In the genomic region with DNA sequence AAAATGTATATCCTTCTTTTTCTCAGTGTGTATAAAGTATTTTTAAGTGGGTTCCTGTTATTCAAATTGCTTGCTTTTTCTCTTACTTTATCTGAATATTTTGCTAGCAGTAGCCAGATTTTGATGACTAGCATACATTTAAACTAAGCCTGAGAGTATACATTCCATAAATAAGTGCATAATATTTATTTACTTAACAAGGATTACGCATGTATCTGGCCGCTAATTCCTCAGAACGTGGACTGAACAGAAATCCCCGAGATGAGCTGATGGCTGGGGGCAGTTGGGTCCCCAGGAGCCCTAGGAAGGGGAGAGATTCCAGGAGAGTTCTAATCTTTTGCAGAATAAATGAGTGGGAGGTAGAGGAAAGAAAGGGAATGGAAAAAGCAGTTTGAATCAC, we compare ENCODE assay signal across 14 cellular contexts.
DNase-seq lines count a peak whose midpoint lies in the region; ATAC-seq, FAIRE-seq and TF ChIP-seq lines count a peak whose summit lies in the region.
"Had no signal": no experiment of that assay in that cellular context is flagged by ENCODE, and none has a peak within 500 bp of the region (broad histone marks: within the 10 kb centered on the region; RNA-seq: fewer than 3 reads in every experiment).

No MANE protein-coding gene starts in this region.

- H3K4me3 ChIP-seq in astrocyte (ENCODE audit: insufficient read depth, low read depth, low read length): no peak overlapping the region
- H3K4me3 ChIP-seq: SJSA1 had no signal

- intact Hi-C loops in natural killer cell (cut with micrococcal nuclease): no loop called here

- H3K36me3 Mint-ChIP-seq in HFFc6 (ENCODE audit: low read depth): peaks cover 17% of the 10 kb centered on the region; the same call in 1 of the 2 replicates
- H3K36me3 Mint-ChIP-seq in astrocyte (ENCODE audit: low read depth, unreplicated experiment): no peaks in the 10 kb centered on the region
- H3K36me3 Mint-ChIP-seq in nephron progenitor cell (ENCODE audit: low read depth): peaks cover 19% of the 10 kb centered on the region
- no peaks in the 10 kb centered on the region for H3K36me3 Mint-ChIP-seq in natural killer cell
- H3K36me3 Mint-ChIP-seq: CD8-positive, alpha-beta memory T cell had no signal

- H3K79me2 ChIP-seq in astrocyte (ENCODE audit: insufficient read depth, low read length): no peaks in the 10 kb centered on the region

- H3K27me3 Mint-ChIP-seq in HFFc6 (ENCODE audit: insufficient read depth): peaks cover 5% of the 10 kb centered on the region
- H3K27me3 Mint-ChIP-seq in astrocyte (ENCODE audit: low read depth, unreplicated experiment): no peaks in the 10 kb centered on the region
- peaks cover 5% of the 10 kb centered on the region for H3K27me3 Mint-ChIP-seq in nephron progenitor cell (ENCODE audit: low read depth, poor library complexity)
- peaks cover 7 to 8% of the 10 kb centered on the region in 2 donors for H3K27me3 Mint-ChIP-seq in natural killer cell (ENCODE audit: low read depth in 2 of 2)

- no peaks in the 10 kb centered on the region for H3K9me3 ChIP-seq in astrocyte (ENCODE audit: insufficient read depth, low read depth, low read length)
- H3K9me3 ChIP-seq: SJSA1 had no signal

- FAIRE-seq in astrocyte (lab: Jason Lieb, UNC): no peak
- FAIRE-seq: D721Med had no signal

- ATAC-seq in natural killer cell (no peak), GM21723 (IDR thresholded peaks at IDR 0.05; ENCODE audit: unreplicated experiment) (no peak)
- ATAC-seq: HCT116 had no signal

- H3K4me1 ChIP-seq in astrocyte (ENCODE audit: insufficient read depth, low read length): no peaks in the 10 kb centered on the region

- H3K27me3 ChIP-seq in astrocyte (ENCODE audit: insufficient read depth, low read length): no peaks in the 10 kb centered on the region
- H3K27me3 ChIP-seq: SJSA1 had no signal

- no peaks in the 10 kb centered on the region for H3K36me3 ChIP-seq in astrocyte (ENCODE audit: insufficient read depth, low read length)
- H3K36me3 ChIP-seq: SJSA1 had no signal

- no peak overlapping the region for H3K9ac ChIP-seq in astrocyte (ENCODE audit: low read length)

- no peaks in the 10 kb centered on the region for H4K20me1 ChIP-seq in astrocyte (ENCODE audit: insufficient read depth, low read length)

- H3K27ac Mint-ChIP-seq in HFFc6: peak overlapping the region; percentile 76; the same call in 1 of the 2 replicates
- no peak overlapping the region for H3K27ac Mint-ChIP-seq in astrocyte (ENCODE audit: unreplicated experiment)
- peak overlapping the region; percentile 8 for H3K27ac Mint-ChIP-seq in nephron progenitor cell
- H3K27ac Mint-ChIP-seq in natural killer cell: no peak overlapping the region
- H3K27ac Mint-ChIP-seq: CD8-positive, alpha-beta memory T cell had no signal

- no peak overlapping the region for H2AFZ ChIP-seq in astrocyte (ENCODE audit: low read depth, low read length)

- peaks cover 72% of the 10 kb centered on the region; the same call in 1 of the 2 replicates for H3K4me1 Mint-ChIP-seq in HFFc6 (ENCODE audit: low read depth)
- peaks cover 39% of the 10 kb centered on the region for H3K4me1 Mint-ChIP-seq in astrocyte (ENCODE audit: low read depth, unreplicated experiment)
- peaks cover 45% of the 10 kb centered on the region for H3K4me1 Mint-ChIP-seq in nephron progenitor cell
- H3K4me1 Mint-ChIP-seq in natural killer cell: no peaks in the 10 kb centered on the region
- H3K4me1 Mint-ChIP-seq: CD8-positive, alpha-beta memory T cell had no signal

- peak; percentile 36 for DNase-seq in EL
- DNase-seq in HFFc6: no peak
- no peak for DNase-seq in astrocyte (ENCODE audit: low read depth)
- no peak for DNase-seq in nephron progenitor cell
- DNase-seq in NCI-H510A (lab: John Stamatoyannopoulos, UW): no peak
- no peak for DNase-seq in natural killer cell
- DNase-seq: CD8-positive, alpha-beta memory T cell; NCI-H187 treated with DMSO at 0.1 percent for 48 hours; NCI-H69; SW 1271 had no signal

- TF ChIP-seq CTCF in HFFc6 (IDR thresholded peaks at IDR 0.05): no peak
- TF ChIP-seq CTCF in astrocyte (IDR thresholded peaks at IDR 0.05; ENCODE audit: insufficient read depth, low read depth, low read length): no peak
- TF ChIP-seq CTCF in nephron progenitor cell (IDR thresholded peaks at IDR 0.05): no peak
- no peak for TF ChIP-seq CTCF in natural killer cell (IDR thresholded peaks at IDR 0.05)

- no peak overlapping the region for H3K4me3 Mint-ChIP-seq in HFFc6
- peak overlapping the region; percentile 24 for H3K4me3 Mint-ChIP-seq in astrocyte (ENCODE audit: unreplicated experiment)
- H3K4me3 Mint-ChIP-seq in nephron progenitor cell: no peak overlapping the region
- H3K4me3 Mint-ChIP-seq in natural killer cell: no peak overlapping the region
- H3K4me3 Mint-ChIP-seq: CD8-positive, alpha-beta memory T cell had no signal

- H3K9me3 Mint-ChIP-seq in HFFc6 (no peaks in the 10 kb centered on the region), astrocyte (ENCODE audit: unreplicated experiment) (no peaks in the 10 kb centered on the region), nephron progenitor cell (no peaks in the 10 kb centered on the region), natural killer cell (no peaks in the 10 kb centered on the region)
- H3K9me3 Mint-ChIP-seq: CD8-positive, alpha-beta memory T cell had no signal

- no peak overlapping the region for H3K27ac ChIP-seq in astrocyte (ENCODE audit: low read depth, low read length)
- H3K27ac ChIP-seq: SJSA1 had no signal

- no peak overlapping the region for H3K4me2 ChIP-seq in astrocyte (ENCODE audit: low read length)

Comparison
In these comparisons a context has a peak if more than half of its experiments do, and no peak if none do; other contexts are left out.
1. H3K27ac Mint-ChIP-seq: peak in HFFc6 (single experiment) and nephron progenitor cell (single experiment); none in astrocyte (single experiment) and natural killer cell (0 of 2).